ENCODE assay signal across 8 cellular contexts in the genomic region with DNA sequence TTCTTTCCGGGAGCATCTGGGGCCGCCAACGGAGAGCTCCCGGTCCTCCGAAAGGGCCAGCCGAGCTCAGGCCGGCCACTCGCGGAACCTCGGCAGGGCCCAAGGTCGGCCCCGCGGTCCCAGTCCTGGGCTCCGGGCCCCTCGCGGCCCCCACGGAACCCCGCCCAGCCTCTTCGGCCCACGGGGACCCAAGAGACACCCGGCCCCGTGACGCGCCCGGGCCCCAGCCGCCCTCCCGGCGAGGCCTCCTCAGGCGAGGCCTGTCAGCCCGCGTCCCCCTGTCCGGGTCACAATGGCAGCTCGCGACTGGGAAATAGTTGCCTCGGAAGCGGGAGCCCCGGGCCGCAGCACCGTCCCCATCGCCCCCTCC. TPM values are rescaled to one million over a fixed set of nuclear protein-coding genes. Genes with fewer than 3 reads are reported as not detected.
A peak's percentile ranks its signal among the peaks of the same experiment; 100 is the strongest.
DNase-seq lines count a peak whose midpoint lies in the region; ATAC-seq, FAIRE-seq and TF ChIP-seq lines count a peak whose summit lies in the region.
"Not testable (repeated sequence)": the region's sequence is repeated elsewhere in the genome, so short reads cannot be mapped to it uniquely, and the experiment has no call there.

No MANE protein-coding gene starts in this region.

- not testable (repeated sequence) for H3K27ac ChIP-seq in SU-DHL-6 (ENCODE audit: low read depth, low read length); GM12878 (ENCODE audit: control insufficient read depth, insufficient read depth)
- H3K27ac ChIP-seq in heart right ventricle: peak overlapping the region; percentile 69 to 93 (median 86)
- H3K27ac ChIP-seq in thymus (ENCODE audit: low read depth): peak overlapping the region; percentile 42

- 0% methylated on average over 15 of the region's 40 CpGs for WGBS in GM12878 (ENCODE audit: insufficient coverage, insufficient replicate concordance, low lambda C conversion rate, missing lambda C conversion rate)
- WGBS in heart right ventricle, 2 donors: 0% methylated on average over 14 to 31 of the region's 40 CpGs
- under 1% methylated on average over 33 of the region's 40 CpGs for WGBS in thymus

- SMC1A ChIA-PET in GM12878 (lab: Charles Lee; ENCODE audit: uncharacterized antibody, unreplicated experiment): not testable (repeated sequence)

- H3K4me3 Mint-ChIP-seq in natural killer cell treated with Interleukin-12 subunit alpha and Interleukin-12 subunit beta and Interleukin-15 and Interleukin-18, amount 100 ng/mL, for 72 hours: peak overlapping the region; percentile 70

- peak; percentile 34 for ATAC-seq in GM21737 (IDR thresholded peaks at IDR 0.05; ENCODE audit: unreplicated experiment)
- peak; percentile 23 for ATAC-seq in HG03280 (IDR thresholded peaks at IDR 0.05; ENCODE audit: unreplicated experiment)
- peak; percentile 56 for ATAC-seq in GM12878
- ATAC-seq in heart right ventricle: peak; percentile 35 to 75 (median 51)
- ATAC-seq in natural killer cell treated with Interleukin-12 subunit alpha and Interleukin-12 subunit beta and Interleukin-15 and Interleukin-18, amount 100 ng/mL, for 72 hours: peak; percentile 61 to 63

- H3K4me1 Mint-ChIP-seq in natural killer cell treated with Interleukin-12 subunit alpha and Interleukin-12 subunit beta and Interleukin-15 and Interleukin-18, amount 100 ng/mL, for 72 hours (ENCODE audit: low read depth in 2 of 2): not testable (repeated sequence)

- not testable (repeated sequence) for H3K36me3 ChIP-seq in SU-DHL-6 (ENCODE audit: low read length); GM12878 (ENCODE audit: control insufficient read depth in 2 of 2, insufficient read depth in 2 of 2, low read length in 1 of 2); heart right ventricle; thymus (ENCODE audit: control insufficient read depth, insufficient read depth)

- not testable (repeated sequence) for DNase-seq in GM12878 (ENCODE audit: low read depth, low spot score); heart right ventricle; natural killer cell treated with Interleukin-12 subunit alpha and Interleukin-12 subunit beta and Interleukin-15 and Interleukin-18, amount 100 ng/mL, for 72 hours (ENCODE audit: low spot score)

- not testable (repeated sequence) for TF ChIP-seq CTCF in SU-DHL-6 (IDR thresholded peaks at IDR 0.05; ENCODE audit: insufficient read depth, low read length, poor library complexity, severe bottlenecking); GM12878 (IDR thresholded peaks at IDR 0.05 in 2 of 3, conservative IDR thresholded peaks at IDR 0.05 in 1 of 3; ENCODE audit: control insufficient read depth in 2 of 3, extremely low read depth in 1 of 3, insufficient read depth in 1 of 3, low read depth in 3 of 3, low read length in 3 of 3); heart right ventricle (IDR thresholded peaks at IDR 0.05)

- not testable (repeated sequence) for FAIRE-seq in GM12878 (lab: Jason Lieb, UNC)

- H3K9me3 ChIP-seq in SU-DHL-6 (ENCODE audit: insufficient read depth, low read length); GM12878 (replicated peaks; ENCODE audit: control insufficient read depth, insufficient read depth, low read length); heart right ventricle; thymus (ENCODE audit: control insufficient read depth): not testable (repeated sequence)

- not testable (repeated sequence) for TF ChIP-seq EP300 in GM12878 (IDR thresholded peaks at IDR 0.05; ENCODE audit: borderline replicate concordance in 1 of 2, control insufficient read depth in 1 of 2, low read depth in 2 of 2, low read length in 2 of 2)

- not testable (repeated sequence) for H3F3A ChIP-seq in SU-DHL-6 (ENCODE audit: insufficient read depth)

- CTCF ChIA-PET in GM12878 (lab: Yijun Ruan, JAX): not testable (repeated sequence)

- BruUV-seq in GM12878 (replicated peaks; lab: Mats Ljungman, UMichigan): not testable (repeated sequence)

- POLR2A ChIA-PET in GM12878 (lab: Charles Lee): not testable (repeated sequence)

- not testable (repeated sequence) for TF ChIP-seq POLR2A in GM12878 (IDR thresholded peaks at IDR 0.05; ENCODE audit: low read depth, low read length)

- intact Hi-C loops in GM12878 (cut with micrococcal nuclease; ENCODE audit: unreplicated experiment); heart right ventricle (cut with DNase I): not testable (repeated sequence)

- not testable (repeated sequence) for H3K27ac Mint-ChIP-seq in natural killer cell treated with Interleukin-12 subunit alpha and Interleukin-12 subunit beta and Interleukin-15 and Interleukin-18, amount 100 ng/mL, for 72 hours

- RAD21 ChIA-PET in GM12878 (lab: Charles Lee; ENCODE audit: unreplicated experiment): not testable (repeated sequence)

- not testable (repeated sequence) for H3K4me1 ChIP-seq in GM12878 (ENCODE audit: control insufficient read depth, insufficient read depth, low read length); thymus (ENCODE audit: control insufficient read depth, insufficient read depth, low read length)
- H3K4me1 ChIP-seq in heart right ventricle: peaks cover 0 to 20% (median 9%) of the 10 kb centered on the region in 9 donors

- H3K4me3 ChIP-seq in GM08714 (ENCODE audit: low read length) (peak overlapping the region; percentile 92), SU-DHL-6 (ENCODE audit: insufficient read depth, low read length, poor library complexity, severe bottlenecking) (peak overlapping the region; percentile 72), GM12878 (peak overlapping the region; percentile 82), heart right ventricle (peak overlapping the region; percentile 58 to 96 (median 76)), thymus (ENCODE audit: low read length) (peak overlapping the region; percentile 63)

- H2AFZ ChIP-seq in SU-DHL-6 (ENCODE audit: low read depth, low read length, severe bottlenecking): peak overlapping the region; percentile 84
- peak overlapping the region; percentile 81 for H2AFZ ChIP-seq in GM12878 (ENCODE audit: control insufficient read depth, low read depth, low read length)

- H3K27me3 Mint-ChIP-seq in natural killer cell treated with Interleukin-12 subunit alpha and Interleukin-12 subunit beta and Interleukin-15 and Interleukin-18, amount 100 ng/mL, for 72 hours: not testable (repeated sequence)

- not testable (repeated sequence) for H3K36me3 Mint-ChIP-seq in natural killer cell treated with Interleukin-12 subunit alpha and Interleukin-12 subunit beta and Interleukin-15 and Interleukin-18, amount 100 ng/mL, for 72 hours

- not testable (repeated sequence) for H3K9me3 Mint-ChIP-seq in natural killer cell treated with Interleukin-12 subunit alpha and Interleukin-12 subunit beta and Interleukin-15 and Interleukin-18, amount 100 ng/mL, for 72 hours

- H3K79me2 ChIP-seq in SU-DHL-6 (ENCODE audit: insufficient read depth, low read length); GM12878 (ENCODE audit: control insufficient read depth, insufficient read depth, low read length): not testable (repeated sequence)

- in situ Hi-C loops in GM12878 (cut with MboI): not testable (repeated sequence)

- not testable (repeated sequence) for H4K20me1 ChIP-seq in SU-DHL-6 (ENCODE audit: low read depth, low read length); GM12878 (ENCODE audit: control insufficient read depth, insufficient read depth)

- H3K9me2 ChIP-seq in SU-DHL-6 (replicated peaks; ENCODE audit: insufficient read depth, low read length): not testable (repeated sequence)

- peak overlapping the region; percentile 73 for H3K9ac ChIP-seq in SU-DHL-6 (ENCODE audit: low read length)
- peak overlapping the region; percentile 47; the same call in 1 of the 2 replicates for H3K9ac ChIP-seq in GM12878 (ENCODE audit: control insufficient read depth, insufficient read depth, low read length)

- not testable (repeated sequence) for H3K27me3 ChIP-seq in SU-DHL-6 (ENCODE audit: low read length); GM12878 (replicated peaks in 1 of 2; ENCODE audit: control insufficient read depth in 2 of 2, insufficient read depth in 2 of 2, low read length in 1 of 2); heart right ventricle; thymus (ENCODE audit: control insufficient read depth, insufficient read depth)

- TF ChIP-seq RAD21 in GM12878 (IDR thresholded peaks at IDR 0.05; ENCODE audit: insufficient read depth, low read depth, low read length): not testable (repeated sequence)

- H3K4me2 ChIP-seq in SU-DHL-6 (ENCODE audit: low read depth, low read length, poor library complexity, severe bottlenecking) (peak overlapping the region; percentile 67), GM12878 (ENCODE audit: control insufficient read depth, insufficient read depth) (peak overlapping the region; percentile 54; the same call in 1 of the 2 replicates)

RNA-seq across cellular contexts. Expression of a gene that starts 48.8 kb away (rescaled TPM):
- 45.1 and 45.2 TPM in 2 replicates for total RNA-seq in GM12878 (2013; cell fraction: nucleolus; rRNA removed)
- total RNA-seq in GM12878 (2014; rRNA removed) (6.7 and 8.1 TPM in 2 replicates), GM12878 (2014; rRNA removed; fragmentation: Illumina TruSeq; extraction: Trizol) (6.9 and 7.1 TPM in 2 replicates), GM12878 (2021) (12.3 and 13.6 TPM in 2 replicates), heart right ventricle (10 to 100 TPM; 19.5 to 44.5 (median 31.6) TPM)
- 9.2 TPM for polyA plus RNA-seq in GM12878 (2011; ENCODE audit: low read depth)
- polyA plus RNA-seq in GM12878 (2011; rRNA removed) (22.6 and 29.1 TPM in 2 replicates), GM12878 (2014; fragmentation: Illumina TruSeq; extraction: Trizol) (13.2 and 14.8 TPM in 2 replicates), GM12878 (2014; fragmentation: Nextera tagmentation; extraction: Ambion mirVana) (1 to 10 TPM; 2.6 TPM), GM12878 (2014; rRNA removed) (12.4 and 14.9 TPM in 2 replicates), GM12878 (2016; fragmentation: Nextera tagmentation; extraction: Ambion mirVana) (1 to 10 TPM; 6.6 to 6.7 TPM), heart right ventricle (10 to 100 TPM in 1 of 2 donors, 1 to 10 TPM in 1; 4.4 to 10.2 TPM), thymus (10.1 TPM)
- polyA plus RNA-seq in GM12878 (2011; cell fraction: cytosol; rRNA removed): 21.6 and 24.0 TPM in 2 replicates
- 61.6 and 90.1 TPM in 2 replicates for polyA plus RNA-seq in GM12878 (2011; cell fraction: nucleus; rRNA removed)
- 10.3 and 10.7 TPM in 2 replicates for polyA plus RNA-seq in GM12878 (2012)
- 41.1 and 49.7 TPM in 2 replicates for polyA minus RNA-seq in GM12878 (2011; rRNA and poly(A)+ RNA removed)
- 8.0 and 12.7 TPM in 2 replicates for polyA minus RNA-seq in GM12878 (2011; cell fraction: cytosol; rRNA and poly(A)+ RNA removed)
- polyA minus RNA-seq in GM12878 (2011; cell fraction: nucleus; rRNA and poly(A)+ RNA removed): 33.5 and 38.1 TPM in 2 replicates
- total RNA-seq in natural killer cell treated with Interleukin-12 subunit alpha and Interleukin-12 subunit beta and Interleukin-15 and Interleukin-18, amount 100 ng/mL, for 72 hours: 10 to 100 TPM; 37.2 to 51.5 TPM
